1 cellular context compared by ENCODE assay signal in the genomic region with DNA sequence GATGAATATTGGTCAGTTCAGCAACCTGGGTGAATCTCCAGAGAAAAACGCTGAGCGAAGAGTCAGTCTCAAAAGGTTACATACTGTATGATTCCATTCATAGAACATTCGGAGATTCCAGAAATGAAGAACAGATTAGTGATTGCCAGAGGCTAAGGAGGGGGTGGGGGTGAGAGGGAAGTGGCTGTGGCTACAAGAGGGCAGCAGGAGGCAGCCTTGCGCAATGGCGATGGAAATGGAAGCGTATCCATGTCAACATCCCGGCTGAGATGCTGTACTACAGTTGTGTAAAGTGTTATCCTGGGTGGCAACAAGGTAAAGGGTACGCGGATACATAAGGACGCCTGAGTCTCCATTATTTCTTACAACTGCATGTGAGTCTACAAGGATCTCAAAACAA.
TF ChIP-seq lines count a peak whose summit lies in the region.

No MANE protein-coding gene starts in this region.

TF ChIP-seq in HCT116, 20 proteins besides CTCF, POLR2A, EP300 and RAD21 (continued from another document):
- TF ChIP-seq, protein P1, sequence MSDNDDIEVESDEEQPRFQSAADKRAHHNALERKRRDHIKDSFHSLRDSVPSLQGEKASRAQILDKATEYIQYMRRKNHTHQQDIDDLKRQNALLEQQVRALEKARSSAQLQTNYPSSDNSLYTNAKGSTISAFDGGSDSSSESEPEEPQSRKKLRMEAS (IDR thresholded peaks at IDR 0.05) = no peak
